Comparison of ENCODE assay signal across 8 cellular contexts in the genomic region with DNA sequence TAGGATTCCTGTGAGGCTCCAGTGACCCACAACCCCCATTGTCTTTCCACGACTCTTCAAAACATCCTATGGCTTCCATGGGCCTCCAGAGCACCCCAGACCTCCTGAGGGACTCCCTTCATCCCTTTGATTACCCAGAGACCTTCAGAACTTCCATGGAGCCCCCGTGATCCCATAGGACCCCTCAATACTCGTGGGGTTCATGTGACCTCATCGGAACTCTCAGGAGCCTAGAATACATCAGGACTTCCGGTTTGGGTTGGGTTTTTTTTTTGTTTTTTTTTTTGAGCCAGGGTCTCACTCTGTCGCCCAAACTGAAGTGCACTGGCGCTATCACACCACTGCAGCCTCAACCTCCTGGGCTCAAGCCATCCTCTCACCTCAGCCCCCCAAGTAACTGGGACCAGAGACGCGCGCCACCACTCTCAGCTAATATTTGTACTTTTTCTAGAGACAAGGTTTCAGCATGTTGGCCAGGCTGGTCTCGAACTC. TPM values are rescaled to one million over a fixed set of nuclear protein-coding genes. Genes with fewer than 3 reads are reported as not detected.
DNase-seq lines count a peak whose midpoint lies in the region; ATAC-seq and TF ChIP-seq lines count a peak whose summit lies in the region.
"Had no signal": no experiment of that assay in that cellular context is flagged by ENCODE, and none has a peak within 500 bp of the region (broad histone marks: within the 10 kb centered on the region; RNA-seq: fewer than 3 reads in every experiment).

No MANE protein-coding gene starts in this region.

- 54% methylated on average over 11 of the region's 11 CpGs for WGBS in hepatocyte (ENCODE audit: low lambda C conversion rate, missing lambda C conversion rate)

- peak overlapping the region; percentile 93 for H3K4me3 ChIP-seq in H7 (ENCODE audit: insufficient read depth, low read depth, low read length)
- peak overlapping the region; percentile 62 for H3K4me3 ChIP-seq in hepatocyte

- no peak for ATAC-seq in WTC11
- ATAC-seq in stimulated activated effector memory CD8-positive, alpha-beta T cell treated with anti-CD3 and anti-CD28 coated beads, Interleukin-12 subunit alpha, Interleukin-12 subunit beta, amount 100 ng/mL, for 72 hours, result no peak
- ATAC-seq in HG03139 (IDR thresholded peaks at IDR 0.05; ENCODE audit: unreplicated experiment), result no peak

- TF ChIP-seq CTCF in WTC11 (IDR thresholded peaks at IDR 0.05), result no peak
- TF ChIP-seq CTCF in hepatocyte (IDR thresholded peaks at IDR 0.05; ENCODE audit: poor library complexity), result no peak

- peaks cover 30% of the 10 kb centered on the region for H3K36me3 Mint-ChIP-seq in WTC11
- H3K36me3 Mint-ChIP-seq in stimulated activated effector memory CD8-positive, alpha-beta T cell treated with anti-CD3 and anti-CD28 coated beads, Interleukin-12 subunit alpha, Interleukin-12 subunit beta, amount 100 ng/mL, for 72 hours, result peaks cover 69% of the 10 kb centered on the region

- peak overlapping the region; percentile 90 for H3K4me2 ChIP-seq in hepatocyte

- peaks cover 21% of the 10 kb centered on the region for H3K4me1 Mint-ChIP-seq in WTC11
- H3K4me1 Mint-ChIP-seq in stimulated activated effector memory CD8-positive, alpha-beta T cell treated with anti-CD3 and anti-CD28 coated beads, Interleukin-12 subunit alpha, Interleukin-12 subunit beta, amount 100 ng/mL, for 72 hours, result peaks cover 50% of the 10 kb centered on the region

- CTCF ChIA-PET in WTC11 (lab: Charles Lee), result interaction anchor here (0.6 to 3.9 kb wide), 15 partner anchors 9 to 454 kb away, joined by 3 to 33 read pairs (median 5); a partner anchor contains a TSS

- H4K20me1 ChIP-seq in hepatocyte (ENCODE audit: insufficient read depth, poor library complexity, severe bottlenecking), result no peaks in the 10 kb centered on the region

- H3K27ac ChIP-seq in hepatocyte, result peak overlapping the region; percentile 99

- peak overlapping the region; percentile 47 for H2AFZ ChIP-seq in hepatocyte

- POLR2A ChIA-PET in WTC11 (lab: Charles Lee), result interaction anchor here (0.6 to 2.1 kb wide), 9 partner anchors 11 to 141 kb away, joined by 3 to 7 read pairs (median 3); no protein-coding TSS in a partner anchor

- no peaks in the 10 kb centered on the region for H3K9me3 Mint-ChIP-seq in WTC11
- no peaks in the 10 kb centered on the region for H3K9me3 Mint-ChIP-seq in stimulated activated effector memory CD8-positive, alpha-beta T cell treated with anti-CD3 and anti-CD28 coated beads, Interleukin-12 subunit alpha, Interleukin-12 subunit beta, amount 100 ng/mL, for 72 hours

- no peaks in the 10 kb centered on the region for H3K27me3 ChIP-seq in H7 (ENCODE audit: control insufficient read depth, insufficient read depth, low read length)
- no peaks in the 10 kb centered on the region for H3K27me3 ChIP-seq in hepatocyte

- H3K9me3 ChIP-seq in hepatocyte (ENCODE audit: low read depth), result no peaks in the 10 kb centered on the region

- H3K36me3 ChIP-seq in H7 (replicated peaks; ENCODE audit: control insufficient read depth, insufficient read depth, low read length) (peaks cover 2% of the 10 kb centered on the region), hepatocyte (replicated peaks; ENCODE audit: insufficient read depth, low read depth) (no peaks in the 10 kb centered on the region)

- peak overlapping the region; percentile 94 for H3K4me3 Mint-ChIP-seq in WTC11
- H3K4me3 Mint-ChIP-seq in stimulated activated effector memory CD8-positive, alpha-beta T cell treated with anti-CD3 and anti-CD28 coated beads, Interleukin-12 subunit alpha, Interleukin-12 subunit beta, amount 100 ng/mL, for 72 hours, result peak overlapping the region; percentile 91

- H3K79me2 ChIP-seq in hepatocyte, result peaks cover 23% of the 10 kb centered on the region

- no peaks in the 10 kb centered on the region for H3K27me3 Mint-ChIP-seq in WTC11 (ENCODE audit: low read depth)

- peak overlapping the region; percentile 100 for H3K27ac Mint-ChIP-seq in WTC11
- H3K27ac Mint-ChIP-seq in stimulated activated effector memory CD8-positive, alpha-beta T cell treated with anti-CD3 and anti-CD28 coated beads, Interleukin-12 subunit alpha, Interleukin-12 subunit beta, amount 100 ng/mL, for 72 hours, result peak overlapping the region; percentile 98

- H3K9me2 ChIP-seq in hepatocyte (replicated peaks; ENCODE audit: insufficient read depth), result no peaks in the 10 kb centered on the region

- DNase-seq in H7 (no peak), WTC11 (ENCODE audit: low spot score) (no peak), hepatocyte (ENCODE audit: low spot score) (no peak), AG20443 (ENCODE audit: low spot score) (no peak), SKM-1 treated with dmso at 0.1 percent for 144 hours (lab: John Stamatoyannopoulos, UW; ENCODE audit: unreplicated experiment) (no peak)
- no peak for DNase-seq in stimulated activated effector memory CD8-positive, alpha-beta T cell treated with anti-CD3 and anti-CD28 coated beads, Interleukin-12 subunit alpha, Interleukin-12 subunit beta, amount 100 ng/mL, for 72 hours (ENCODE audit: low spot score in 2 of 2)

- peaks cover 7% of the 10 kb centered on the region for H3K4me1 ChIP-seq in hepatocyte (ENCODE audit: insufficient read depth)

TF ChIP-seq in WTC11, 78 proteins besides CTCF, POLR2A, EP300 and RAD21:
- TF ChIP-seq NR3C1 (CRISPR knock-in tag; conservative IDR thresholded peaks at IDR 0.05; ENCODE audit: low read depth) (0 out of 2 replicates have a peak, but pooled peaks have one; percentile 67), NR1H2 (CRISPR knock-in tag; IDR thresholded peaks at IDR 0.05) (no peak), ZNF138 (CRISPR knock-in tag; conservative IDR thresholded peaks at IDR 0.05) (0 out of 2 replicates have a peak, but pooled peaks have one; percentile 4)
- TF ChIP-seq, protein P1, sequence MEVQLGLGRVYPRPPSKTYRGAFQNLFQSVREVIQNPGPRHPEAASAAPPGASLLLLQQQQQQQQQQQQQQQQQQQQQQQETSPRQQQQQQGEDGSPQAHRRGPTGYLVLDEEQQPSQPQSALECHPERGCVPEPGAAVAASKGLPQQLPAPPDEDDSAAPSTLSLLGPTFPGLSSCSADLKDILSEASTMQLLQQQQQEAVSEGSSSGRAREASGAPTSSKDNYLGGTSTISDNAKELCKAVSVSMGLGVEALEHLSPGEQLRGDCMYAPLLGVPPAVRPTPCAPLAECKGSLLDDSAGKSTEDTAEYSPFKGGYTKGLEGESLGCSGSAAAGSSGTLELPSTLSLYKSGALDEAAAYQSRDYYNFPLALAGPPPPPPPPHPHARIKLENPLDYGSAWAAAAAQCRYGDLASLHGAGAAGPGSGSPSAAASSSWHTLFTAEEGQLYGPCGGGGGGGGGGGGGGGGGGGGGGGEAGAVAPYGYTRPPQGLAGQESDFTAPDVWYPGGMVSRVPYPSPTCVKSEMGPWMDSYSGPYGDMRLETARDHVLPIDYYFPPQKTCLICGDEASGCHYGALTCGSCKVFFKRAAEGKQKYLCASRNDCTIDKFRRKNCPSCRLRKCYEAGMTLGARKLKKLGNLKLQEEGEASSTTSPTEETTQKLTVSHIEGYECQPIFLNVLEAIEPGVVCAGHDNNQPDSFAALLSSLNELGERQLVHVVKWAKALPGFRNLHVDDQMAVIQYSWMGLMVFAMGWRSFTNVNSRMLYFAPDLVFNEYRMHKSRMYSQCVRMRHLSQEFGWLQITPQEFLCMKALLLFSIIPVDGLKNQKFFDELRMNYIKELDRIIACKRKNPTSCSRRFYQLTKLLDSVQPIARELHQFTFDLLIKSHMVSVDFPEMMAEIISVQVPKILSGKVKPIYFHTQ (CRISPR knock-in tag; IDR thresholded peaks at IDR 0.05), result 0 out of 2 replicates have a peak, but pooled peaks have one; percentile 47

RNA-seq across cellular contexts. Expression of a gene that starts 0.8 kb away (rescaled TPM):
- 55.5 and 62.2 TPM in 2 replicates for total RNA-seq in H7 (2014; rRNA removed; shearing (Covaris generic))
- total RNA-seq in WTC11 (2021) (44.3 to 53.6 TPM (median 52.6 TPM) in 3 replicates), hepatocyte (29.9 and 32.4 TPM in 2 replicates)
- polyA plus RNA-seq in hepatocyte, result 36.5 and 38.7 TPM in 2 replicates

RNA-seq across cellular contexts. Expression of a gene that starts 2.2 kb away (rescaled TPM):
- total RNA-seq in H7 (2014; rRNA removed; shearing (Covaris generic)), result 172 and 194 TPM in 2 replicates
- total RNA-seq in WTC11 (2021) (153 to 170 TPM (median 156 TPM) in 3 replicates), hepatocyte (72.1 and 73.2 TPM in 2 replicates)
- 79.8 and 98.9 TPM in 2 replicates for polyA plus RNA-seq in hepatocyte

RNA-seq across cellular contexts. Expression of a gene that starts 12.5 kb away (rescaled TPM):
- 0.14 and 0.26 TPM in 2 replicates for total RNA-seq in H7 (2014; rRNA removed; shearing (Covaris generic))
- 1.6 to 2.8 TPM (median 2.1 TPM) in 3 replicates for total RNA-seq in WTC11 (2021)
- 0.13 TPM in 1 of 2 replicates, not detected in the other for total RNA-seq in hepatocyte
- polyA plus RNA-seq in hepatocyte, result 0.51 TPM in 1 of 2 replicates, not detected in the other

RNA-seq across cellular contexts. Expression of a gene that starts 20.2 kb away (rescaled TPM):
- total RNA-seq in H7 (2014; rRNA removed; shearing (Covaris generic)), result 0.55 and 1.6 TPM in 2 replicates
- total RNA-seq in WTC11 (2021), result 2.9 to 5.3 TPM (median 3.6 TPM) in 3 replicates
- 0.24 and 1.3 TPM in 2 replicates for total RNA-seq in hepatocyte
- polyA plus RNA-seq in hepatocyte, result 2.8 and 3.0 TPM in 2 replicates

RNA-seq across cellular contexts. Expression of a gene that starts 28.6 kb away (rescaled TPM):
- not detected in 2 replicates for total RNA-seq in H7 (2014; rRNA removed; shearing (Covaris generic))
- total RNA-seq in WTC11 (2021) (0.85 to 1.4 TPM (median 0.87 TPM) in 3 replicates), hepatocyte (not detected in 2 replicates)
- not detected in 2 replicates for polyA plus RNA-seq in hepatocyte
- total RNA-seq: renal cortical epithelial cell had no signal
